Comparison of ENCODE assay signal across 1 cellular context in the genomic region with DNA sequence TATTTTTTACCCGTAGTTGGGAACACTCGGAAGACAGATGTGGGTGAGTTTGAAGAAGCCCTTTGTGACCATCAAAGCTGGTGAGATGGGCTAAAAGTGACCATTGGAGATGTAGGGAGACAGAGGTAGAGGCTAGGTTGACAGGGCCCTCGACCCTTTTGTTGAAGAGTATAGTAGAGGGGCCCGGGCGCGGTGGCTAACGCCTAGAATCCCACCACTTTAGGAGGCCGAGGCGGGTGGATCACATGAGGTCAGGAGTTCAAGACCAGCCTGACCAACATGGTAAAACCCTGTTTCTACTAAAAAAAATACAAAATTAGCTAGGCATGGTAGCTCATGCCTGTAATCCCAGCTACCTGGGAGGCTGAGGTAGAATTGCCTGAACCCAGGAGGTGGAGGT.
TF ChIP-seq lines count a peak whose summit lies in the region.

No MANE protein-coding gene starts in this region.

TF ChIP-seq in HEK293T, 16 proteins besides CTCF, POLR2A, EP300 and RAD21 (continued from another document):
- no peak for TF ChIP-seq PKNOX1 (IDR thresholded peaks at IDR 0.05)
- no peak for TF ChIP-seq SP1 (IDR thresholded peaks at IDR 0.05)
- no peak for TF ChIP-seq SUZ12 (IDR thresholded peaks at IDR 0.05)
- TF ChIP-seq CTBP1 (IDR thresholded peaks at IDR 0.05; ENCODE audit: borderline replicate concordance): no peak
